In the genomic region with DNA sequence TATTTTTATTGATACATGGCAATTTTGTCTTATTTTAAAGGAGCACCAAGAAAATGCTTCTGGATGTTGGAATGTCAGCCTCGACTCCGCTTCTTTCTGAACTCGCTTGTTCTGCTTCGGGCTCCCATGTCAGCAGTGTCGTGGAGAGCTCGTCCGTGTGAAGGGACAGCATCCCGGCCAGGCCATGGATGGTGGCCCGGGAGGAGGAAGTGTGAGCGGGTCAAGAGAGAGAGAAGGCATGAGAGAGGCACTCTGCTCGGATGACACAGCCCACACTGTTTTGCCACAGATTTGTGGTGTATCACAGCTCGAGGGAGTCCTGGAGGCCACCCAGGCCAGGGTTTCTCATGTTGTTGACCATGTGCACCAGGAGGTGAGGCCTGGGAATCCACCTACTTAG, we compare ENCODE assay signal across 16 cellular contexts.
"Had no signal": no experiment of that assay in that cellular context is flagged by ENCODE, and none has a peak within 500 bp of the region (broad histone marks: within the 10 kb centered on the region; RNA-seq: fewer than 3 reads in every experiment).

No MANE protein-coding gene starts in this region.

- H3K4me3 ChIP-seq: cardiac muscle cell, colonic mucosa, hepatocyte, transverse colon had no signal

- FAIRE-seq: endothelial cell of umbilical vein, frontal cortex, kidney had no signal

- H3K9me3 ChIP-seq: colonic mucosa, neutrophil, transverse colon had no signal

- H3K27me3 ChIP-seq: cardiac muscle cell, colonic mucosa, hepatocyte, neutrophil, transverse colon had no signal

- H3K4me1 Mint-ChIP-seq: activated CD4-positive, alpha-beta T cell treated with anti-CD3 and anti-CD28 coated beads, Interleukin-2, amount 10 ng/mL, durations not matched to agents 7 days and 5 days; activated T-helper 17 cell treated with anti-CD3 and anti-CD28 coated beads, Interleukin-2, amount 50 U/mL, for 72 hours had no signal

- DNase-seq: activated CD4-positive, alpha-beta T cell treated with anti-CD3 and anti-CD28 coated beads, Interleukin-2, amount 10 ng/mL, durations not matched to agents 7 days and 5 days; activated CD8-positive, alpha-beta memory T cell treated with anti-CD3 and anti-CD28 coated beads for 24 hours; activated naive CD4-positive, alpha-beta T cell treated with anti-CD3 and anti-CD28 coated beads for 36 hours; colonic mucosa; kidney; stimulated activated CD4-positive, alpha-beta T cell treated with anti-CD3 and anti-CD28 coated beads, Interleukin-15, amount 100 ng/mL, for 24 hours; stimulated activated CD4-positive, alpha-beta T cell treated with anti-CD3 and anti-CD28 coated beads, Interleukin-4, amount 100 ng/mL, for 4 hours; T-cell; transverse colon had no signal

- H3K79me2 ChIP-seq: hepatocyte had no signal

- H3K36me3 Mint-ChIP-seq: T-cell, WTC11 had no signal

- H3K27ac Mint-ChIP-seq: activated CD4-positive, alpha-beta T cell treated with anti-CD3 and anti-CD28 coated beads, Interleukin-2, amount 10 ng/mL, durations not matched to agents 7 days and 5 days; activated naive CD4-positive, alpha-beta T cell treated with anti-CD3 and anti-CD28 coated beads for 36 hours; activated T-helper 17 cell treated with anti-CD3 and anti-CD28 coated beads, Interleukin-2, amount 50 U/mL, for 72 hours; T-cell; WTC11 had no signal

- H3K4me3 Mint-ChIP-seq: activated CD4-positive, alpha-beta T cell treated with anti-CD3 and anti-CD28 coated beads, Interleukin-2, amount 10 ng/mL, durations not matched to agents 7 days and 5 days; activated naive CD4-positive, alpha-beta T cell treated with anti-CD3 and anti-CD28 coated beads for 36 hours; activated T-helper 17 cell treated with anti-CD3 and anti-CD28 coated beads, Interleukin-2, amount 50 U/mL, for 72 hours; T-cell; WTC11 had no signal

- ATAC-seq: activated T-helper 17 cell treated with anti-CD3 and anti-CD28 coated beads, Interleukin-2, amount 50 U/mL, for 72 hours; T-cell; WTC11 had no signal

- H3K36me3 ChIP-seq: cardiac muscle cell, colonic mucosa, neutrophil, transverse colon had no signal

- H3K4me1 ChIP-seq: colonic mucosa had no signal

- H3K27ac ChIP-seq: cardiac muscle cell, colonic mucosa, neutrophil had no signal

- H3K9me3 Mint-ChIP-seq: activated CD4-positive, alpha-beta T cell treated with anti-CD3 and anti-CD28 coated beads, Interleukin-2, amount 10 ng/mL, durations not matched to agents 7 days and 5 days; activated naive CD4-positive, alpha-beta T cell treated with anti-CD3 and anti-CD28 coated beads for 36 hours; activated T-helper 17 cell treated with anti-CD3 and anti-CD28 coated beads, Interleukin-2, amount 50 U/mL, for 72 hours; T-cell; WTC11 had no signal
